Comparison of ENCODE assay signal across 1 cellular context in the genomic region with DNA sequence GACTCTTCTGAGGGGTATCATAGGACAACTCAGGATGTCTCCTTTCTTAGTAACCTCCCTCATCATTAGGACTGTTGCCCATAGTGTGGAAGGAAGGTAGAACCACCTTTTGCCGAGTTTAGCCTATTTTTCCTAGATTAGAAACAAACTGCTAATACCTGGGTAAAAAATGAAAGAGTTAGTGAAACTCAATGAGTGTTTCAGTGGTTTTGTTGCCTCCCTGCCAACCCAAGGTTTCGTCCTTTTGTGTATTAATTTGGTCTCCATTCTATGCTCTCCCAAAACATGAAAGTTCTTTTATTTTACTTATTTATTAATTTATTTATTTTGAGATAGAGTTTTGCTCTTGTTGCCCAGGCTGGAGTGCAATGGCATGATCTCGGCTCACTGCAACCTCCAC.
TF ChIP-seq lines count a peak whose summit lies in the region.

No MANE protein-coding gene starts in this region.

TF ChIP-seq in IMR-90, 13 proteins besides CTCF, POLR2A, EP300 and RAD21 (continued from another document):
- TF ChIP-seq, protein P1, sequence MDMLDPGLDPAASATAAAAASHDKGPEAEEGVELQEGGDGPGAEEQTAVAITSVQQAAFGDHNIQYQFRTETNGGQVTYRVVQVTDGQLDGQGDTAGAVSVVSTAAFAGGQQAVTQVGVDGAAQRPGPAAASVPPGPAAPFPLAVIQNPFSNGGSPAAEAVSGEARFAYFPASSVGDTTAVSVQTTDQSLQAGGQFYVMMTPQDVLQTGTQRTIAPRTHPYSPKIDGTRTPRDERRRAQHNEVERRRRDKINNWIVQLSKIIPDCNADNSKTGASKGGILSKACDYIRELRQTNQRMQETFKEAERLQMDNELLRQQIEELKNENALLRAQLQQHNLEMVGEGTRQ (IDR thresholded peaks at IDR 0.05; ENCODE audit: low read depth, low read length): no peak
- TF ChIP-seq RCOR1 (IDR thresholded peaks at IDR 0.05; ENCODE audit: insufficient replicate concordance, low read length) (no peak), CHD1 (IDR thresholded peaks at IDR 0.05; ENCODE audit: low read depth, low read length) (no peak), BHLHE40 (IDR thresholded peaks at IDR 0.05; ENCODE audit: low read depth, low read length) (no peak), MXI1 (IDR thresholded peaks at IDR 0.05; ENCODE audit: borderline replicate concordance, low read depth, low read length) (no peak), CEBPB (IDR thresholded peaks at IDR 0.05; ENCODE audit: low read depth, low read length) (no peak), NFE2L2 (IDR thresholded peaks at IDR 0.05; ENCODE audit: low read depth, low read length) (no peak), MAZ (IDR thresholded peaks at IDR 0.05; ENCODE audit: borderline replicate concordance, low read depth, low read length) (no peak), MAFK (IDR thresholded peaks at IDR 0.05; ENCODE audit: low read depth, low read length) (no peak), FOS (IDR thresholded peaks at IDR 0.05; ENCODE audit: low read depth, low read length) (no peak), RFX5 (IDR thresholded peaks at IDR 0.05; ENCODE audit: low read depth, low read length) (no peak)
